1 cellular context compared by ENCODE assay signal in genomic region chr1:100597069-100597741, GRCh38.
TF ChIP-seq lines count a peak whose summit lies in the region.

No MANE protein-coding gene starts in this region.

TF ChIP-seq in SK-N-SH, 30 proteins besides CTCF, POLR2A, EP300 and RAD21 (continued from another document):
- no peak for TF ChIP-seq SIN3A (IDR thresholded peaks at IDR 0.05; ENCODE audit: borderline replicate concordance, low read depth, low read length)
- TF ChIP-seq TAF1 (IDR thresholded peaks at IDR 0.05; ENCODE audit: borderline replicate concordance, low read depth, low read length), result peak; percentile 7; the same call in 1 of the 2 replicates
- TF ChIP-seq MXI1 (IDR thresholded peaks at IDR 0.05; ENCODE audit: low read depth, low read length), result no peak
- TF ChIP-seq GATA2 (CRISPR knock-in tag; IDR thresholded peaks at IDR 0.05), result no peak
- TF ChIP-seq TCF12 (IDR thresholded peaks at IDR 0.05), result peak; percentile 92
- TF ChIP-seq RCOR1 (IDR thresholded peaks at IDR 0.05; ENCODE audit: low read length), result no peak
- peak; percentile 48; the same call in 1 of the 2 replicates for TF ChIP-seq NFIC (IDR thresholded peaks at IDR 0.05; ENCODE audit: borderline replicate concordance)
- TF ChIP-seq SMC3 (IDR thresholded peaks at IDR 0.05; ENCODE audit: low read depth, low read length), result no peak
- peak; percentile 92 for TF ChIP-seq PBX3 (IDR thresholded peaks at IDR 0.05)
- TF ChIP-seq JUND (IDR thresholded peaks at IDR 0.05), result peak; percentile 91
- TF ChIP-seq FOXJ3 (CRISPR knock-in tag; IDR thresholded peaks at IDR 0.05), result no peak
- TF ChIP-seq IRF3 (IDR thresholded peaks at IDR 0.05; ENCODE audit: low read depth, low read length), result no peak
- no peak for TF ChIP-seq NRF1 (IDR thresholded peaks at IDR 0.05; ENCODE audit: low read depth, low read length)
- TF ChIP-seq MAX (IDR thresholded peaks at IDR 0.05; ENCODE audit: low read depth), result no peak; the same call in 1 of the 2 replicates
- TF ChIP-seq TEAD4 (IDR thresholded peaks at IDR 0.05; ENCODE audit: borderline replicate concordance, insufficient read depth), result peak; percentile 91; the same call in 1 of the 2 replicates
- TF ChIP-seq EZH2phosphoT487 (IDR thresholded peaks at IDR 0.05; ENCODE audit: borderline replicate concordance, low read depth), result no peak
- peak; percentile 85 for TF ChIP-seq FOSL2 (IDR thresholded peaks at IDR 0.05; ENCODE audit: borderline replicate concordance, low read depth)
- TF ChIP-seq RFX5 (IDR thresholded peaks at IDR 0.05; ENCODE audit: low read length), result no peak
- no peak for TF ChIP-seq USF2 (IDR thresholded peaks at IDR 0.05; ENCODE audit: borderline replicate concordance, low read depth, low read length)
TF ChIP-seq in SK-N-SH: peak in this region for 16.
